In the genomic region with DNA sequence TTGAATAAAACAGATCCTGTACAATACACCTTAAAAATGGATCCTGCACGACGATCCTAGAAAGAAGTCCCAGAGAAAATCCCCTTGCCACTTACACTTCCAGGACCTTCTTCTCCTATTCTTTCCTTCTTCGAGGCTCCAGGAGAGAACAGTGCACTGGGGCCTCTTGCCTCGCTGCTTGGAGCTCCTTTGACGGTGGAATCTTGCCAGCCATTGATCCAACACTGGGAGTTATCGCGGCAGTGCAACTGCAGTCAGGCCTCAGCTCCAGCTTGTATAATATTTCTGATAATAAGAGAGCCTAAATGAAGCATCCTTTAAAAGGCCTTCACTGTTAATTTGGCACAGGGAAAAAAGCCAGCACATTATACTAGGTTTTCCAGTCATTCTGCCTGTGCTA, we compare ENCODE assay signal across 6 cellular contexts.
"Had no signal": no experiment of that assay in that cellular context is flagged by ENCODE, and none has a peak within 500 bp of the region (broad histone marks: within the 10 kb centered on the region; RNA-seq: fewer than 3 reads in every experiment).

No MANE protein-coding gene starts in this region.

- H3K27ac Mint-ChIP-seq: H9 had no signal

- H3K27ac ChIP-seq: GM23248, HL-60 had no signal

- H3K4me3 Mint-ChIP-seq: H9 had no signal

- H3K4me3 ChIP-seq: GM23248, K562 had no signal

- H3K9me3 Mint-ChIP-seq: H9 had no signal

- H2AFZ ChIP-seq: GM23248 had no signal

- H3K9ac ChIP-seq: GM23248 had no signal

- ATAC-seq: HepG2, K562 had no signal

- DNase-seq: GM23248, H9, HCEC 1CT had no signal
